Comparison of ENCODE assay signal across 24 cellular contexts in genomic region chr1:204360314-204360713, GRCh38. TPM values are rescaled to one million over a fixed set of nuclear protein-coding genes. Genes with fewer than 3 reads are reported as not detected.
A peak's percentile ranks its signal among the peaks of the same experiment; 100 is the strongest.
DNase-seq lines count a peak whose midpoint lies in the region; ATAC-seq and TF ChIP-seq lines count a peak whose summit lies in the region.
"Had no signal": no experiment of that assay in that cellular context is flagged by ENCODE, and none has a peak within 500 bp of the region (broad histone marks: within the 10 kb centered on the region; RNA-seq: fewer than 3 reads in every experiment).

No MANE protein-coding gene starts in this region.

- no peaks in the 10 kb centered on the region for H3K36me3 Mint-ChIP-seq in HFFc6 (ENCODE audit: low read depth)
- H3K36me3 Mint-ChIP-seq in activated T-helper 17 cell treated with anti-CD3 and anti-CD28 coated beads, Interleukin-2, amount 50 U/mL, for 72 hours (ENCODE audit: low read depth) = no peaks in the 10 kb centered on the region
- H3K36me3 Mint-ChIP-seq: memory B cell, WTC11 had no signal

- no peaks in the 10 kb centered on the region for H3K9me3 Mint-ChIP-seq in HFFc6
- no peaks in the 10 kb centered on the region for H3K9me3 Mint-ChIP-seq in activated T-helper 17 cell treated with anti-CD3 and anti-CD28 coated beads, Interleukin-2, amount 50 U/mL, for 72 hours
- H3K9me3 Mint-ChIP-seq: activated CD4-positive, alpha-beta T cell treated with anti-CD3 and anti-CD28 coated beads, Interleukin-2, amount 10 ng/mL, durations not matched to agents 7 days and 5 days; activated T-cell treated with anti-CD3 and anti-CD28 coated beads, Interleukin-2, amount 50 U/mL, for 4 hours; memory B cell; WTC11 had no signal

- H3K4me1 ChIP-seq in BLaER1 = peaks cover 69% of the 10 kb centered on the region
- H3K4me1 ChIP-seq in body of pancreas = peaks cover 40% of the 10 kb centered on the region
- peaks cover 74% of the 10 kb centered on the region for H3K4me1 ChIP-seq in mucosa of stomach (ENCODE audit: control insufficient read depth, insufficient read depth, low read length)
- H3K4me1 ChIP-seq in psoas muscle = peaks cover 6% of the 10 kb centered on the region

- H3K4me3 Mint-ChIP-seq in HFFc6 = no peak overlapping the region
- H3K4me3 Mint-ChIP-seq in activated T-helper 17 cell treated with anti-CD3 and anti-CD28 coated beads, Interleukin-2, amount 50 U/mL, for 72 hours = no peak overlapping the region
- H3K4me3 Mint-ChIP-seq: activated CD4-positive, alpha-beta T cell treated with anti-CD3 and anti-CD28 coated beads, Interleukin-2, amount 10 ng/mL, durations not matched to agents 7 days and 5 days; activated T-cell treated with anti-CD3 and anti-CD28 coated beads, Interleukin-2, amount 50 U/mL, for 4 hours; B cell; memory B cell had no signal

- peaks cover 30% of the 10 kb centered on the region for H3K4me1 Mint-ChIP-seq in HFFc6 (ENCODE audit: low read depth)
- H3K4me1 Mint-ChIP-seq in activated T-helper 17 cell treated with anti-CD3 and anti-CD28 coated beads, Interleukin-2, amount 50 U/mL, for 72 hours = peaks cover 8% of the 10 kb centered on the region

- no peaks in the 10 kb centered on the region for H4K20me1 ChIP-seq in BLaER1

- WGBS in body of pancreas, 2 donors = 43 to 48% methylated on average over 4 of the region's 4 CpGs
- WGBS in psoas muscle, 3 donors = 84 to 94% (median 86%) methylated on average over 4 of the region's 4 CpGs

- no peak for DNase-seq in HFFc6
- no peak for DNase-seq in body of pancreas
- no peak for DNase-seq in psoas muscle
- DNase-seq: ACHN; activated CD4-positive, alpha-beta T cell treated with anti-CD3 and anti-CD28 coated beads, Interleukin-2, amount 10 ng/mL, durations not matched to agents 7 days and 5 days; activated T-cell treated with anti-CD3 and anti-CD28 coated beads, Interleukin-2, amount 50 U/mL, for 4 hours; brain microvascular endothelial cell; effector CD4-positive, alpha-beta T cell; left colon; NCI-H2081 treated with DMSO at 0.1 percent for 48 hours; NCI-H2227 treated with DMSO at 0.1 percent for 48 hours; SIG-M5; stimulated activated CD4-positive, alpha-beta T cell treated with anti-CD3 and anti-CD28 coated beads, Interleukin-1b, Interleukin-23, amount 100 ng/mL, for 48 hours; SW 1271 had no signal

- no peak for TF ChIP-seq POLR2A in body of pancreas (IDR thresholded peaks at IDR 0.05)

- intact Hi-C loops in body of pancreas (cut with DNase I) (loop anchor here (5.0 to 10.0 kb wide), 2 partner anchors 103 to 496 kb away; partner anchors contain the start of gene SNRPE), psoas muscle (cut with DNase I) (loop anchor here (5.0 to 10.0 kb wide), 3 partner anchors 103 to 496 kb away; partner anchors contain the start of gene SNRPE (in 2 of the 2))

- H3K27ac Mint-ChIP-seq in HFFc6 = no peak overlapping the region
- no peak overlapping the region for H3K27ac Mint-ChIP-seq in activated T-helper 17 cell treated with anti-CD3 and anti-CD28 coated beads, Interleukin-2, amount 50 U/mL, for 72 hours
- H3K27ac Mint-ChIP-seq: activated CD4-positive, alpha-beta T cell treated with anti-CD3 and anti-CD28 coated beads, Interleukin-2, amount 10 ng/mL, durations not matched to agents 7 days and 5 days; B cell; memory B cell; WTC11 had no signal

- H3K27me3 Mint-ChIP-seq in HFFc6 (ENCODE audit: insufficient read depth) = peaks cover 2% of the 10 kb centered on the region
- H3K27me3 Mint-ChIP-seq in activated T-helper 17 cell treated with anti-CD3 and anti-CD28 coated beads, Interleukin-2, amount 50 U/mL, for 72 hours = peaks cover 12% of the 10 kb centered on the region

- ATAC-seq in body of pancreas = peak; percentile 24
- no peak for ATAC-seq in psoas muscle
- ATAC-seq in activated T-helper 17 cell treated with anti-CD3 and anti-CD28 coated beads, Interleukin-2, amount 50 U/mL, for 72 hours (replicated peaks) = no peak
- ATAC-seq in HG02884 (IDR thresholded peaks at IDR 0.05; ENCODE audit: unreplicated experiment) = no peak
- ATAC-seq: activated T-cell treated with anti-CD3 and anti-CD28 coated beads, Interleukin-2, amount 50 U/mL, for 4 hours; left colon had no signal

- H3K9ac ChIP-seq in BLaER1 (no peak overlapping the region), mucosa of stomach (ENCODE audit: low read length) (peak overlapping the region; percentile 17)

- H3K27ac ChIP-seq in BLaER1 (no peak overlapping the region), body of pancreas (peak overlapping the region in 2 of 4 donors; percentile 53 to 58), psoas muscle (no peak overlapping the region)
- H3K27ac ChIP-seq: brain microvascular endothelial cell, epithelial cell of prostate, neutrophil, testis had no signal

- H3K4me3 ChIP-seq in BLaER1 (no peak overlapping the region), body of pancreas (no peak overlapping the region), mucosa of stomach (ENCODE audit: low read length) (no peak overlapping the region), psoas muscle (no peak overlapping the region)
- H3K4me3 ChIP-seq: testis had no signal

- H3K27me3 ChIP-seq in BLaER1 = no peaks in the 10 kb centered on the region
- no peaks in the 10 kb centered on the region for H3K27me3 ChIP-seq in body of pancreas
- H3K27me3 ChIP-seq in mucosa of stomach (ENCODE audit: control insufficient read depth, insufficient read depth, low read length) = no peaks in the 10 kb centered on the region
- H3K27me3 ChIP-seq in psoas muscle (ENCODE audit: insufficient read depth in 3 of 3, low read length in 2 of 3) = peaks cover 0 to 12% (median 2%) of the 10 kb centered on the region in 3 donors
- H3K27me3 ChIP-seq: testis had no signal

- peak; percentile 23 for TF ChIP-seq CTCF in HFFc6 (IDR thresholded peaks at IDR 0.05)
- TF ChIP-seq CTCF in body of pancreas (IDR thresholded peaks at IDR 0.05) = no peak
- TF ChIP-seq CTCF in psoas muscle (IDR thresholded peaks at IDR 0.05) = no peak

- H3K9me3 ChIP-seq in BLaER1 (no peaks in the 10 kb centered on the region), body of pancreas (no peaks in the 10 kb centered on the region), mucosa of stomach (ENCODE audit: control insufficient read depth, low read length) (no peaks in the 10 kb centered on the region), psoas muscle (no peaks in the 10 kb centered on the region)
- H3K9me3 ChIP-seq: neutrophil, testis had no signal

- H3K4me2 ChIP-seq in BLaER1 = peak overlapping the region; percentile 83

- no peaks in the 10 kb centered on the region for H3K36me3 ChIP-seq in BLaER1
- H3K36me3 ChIP-seq in body of pancreas (replicated peaks in 1 of 2; ENCODE audit: insufficient read depth in 1 of 2, low read depth in 2 of 2) = no peaks in the 10 kb centered on the region
- H3K36me3 ChIP-seq in mucosa of stomach (ENCODE audit: control insufficient read depth, insufficient read depth, low read length) = no peaks in the 10 kb centered on the region
- no peaks in the 10 kb centered on the region for H3K36me3 ChIP-seq in psoas muscle (ENCODE audit: insufficient read depth in 1 of 2, low read depth in 1 of 2)
- H3K36me3 ChIP-seq: brain microvascular endothelial cell, neutrophil had no signal

RNA-seq across cellular contexts. Expression of gene PLEKHA6, which starts 0.6 kb away (rescaled TPM):
- total RNA-seq in HFFc6 (2021; fragmentation: NEBNext Ultra II Directional; extraction: Animal tissue kit (Norgen Biotek cat#: 25700)) = 1 to 10 TPM; 1.3 to 2.4 (median 1.5) TPM
- total RNA-seq in body of pancreas (10 to 100 TPM; 10.9 to 20.4 TPM), psoas muscle (1 to 10 TPM; 1.5 to 7.1 (median 4.8) TPM)
- polyA plus RNA-seq in psoas muscle = 1 to 10 TPM in 2 of 3 donors, under 1 TPM in 1; 0.92 to 1.7 (median 1.2) TPM
- 1 to 10 TPM in 1 of 2 donors, under 1 TPM in 1; 0.37 to 1.3 TPM for total RNA-seq in activated T-helper 17 cell treated with anti-CD3 and anti-CD28 coated beads, Interleukin-2, amount 50 U/mL, for 72 hours
- total RNA-seq: activated CD4-positive, alpha-beta T cell treated with anti-CD3 and anti-CD28 coated beads, Interleukin-2, amount 10 ng/mL, durations not matched to agents 7 days and 5 days had no signal

RNA-seq across cellular contexts. Expression of gene PPP1R15B, which starts 51.3 kb away (rescaled TPM):
- 10 to 100 TPM; 27.4 to 34.8 (median 30.9) TPM for total RNA-seq in HFFc6 (2021; fragmentation: NEBNext Ultra II Directional; extraction: Animal tissue kit (Norgen Biotek cat#: 25700))
- 10 to 100 TPM; 32.9 to 34.3 TPM for total RNA-seq in body of pancreas
- 10 to 100 TPM; 15.5 to 35.2 (median 26.0) TPM for total RNA-seq in psoas muscle
- polyA plus RNA-seq in psoas muscle = 10 to 100 TPM; 12.2 to 23.9 (median 12.9) TPM
- total RNA-seq in activated T-helper 17 cell treated with anti-CD3 and anti-CD28 coated beads, Interleukin-2, amount 50 U/mL, for 72 hours = 10 to 100 TPM; 63.9 to 71.6 TPM
